ENCODE assay signal across 1 cellular context in genomic region chr10:97292097-97292861, GRCh38.
TF ChIP-seq lines count a peak whose summit lies in the region.

ARHGAP19 (minus strand) TSS chr10:97292637; CDS start chr10:97292627, 10 bp downstream.

TF ChIP-seq in H1, 55 proteins besides CTCF, POLR2A, EP300 and RAD21 (continued from another document):
- TF ChIP-seq ATF2 (IDR thresholded peaks at IDR 0.05; ENCODE audit: low read length) (no peak), SIX5 (IDR thresholded peaks at IDR 0.05; ENCODE audit: low read depth, low read length) (peak; percentile 82; the same call in 1 of the 2 replicates), TCF12 (IDR thresholded peaks at IDR 0.05; ENCODE audit: low read depth, low read length) (no peak), SIN3A (conservative IDR thresholded peaks at IDR 0.05 in 1 of 2, IDR thresholded peaks at IDR 0.05 in 1 of 2; ENCODE audit: low read depth in 1 of 2, low read length in 2 of 2) (peak; percentile 43 to 85; a peak in 2 of 4 replicates), ZNF274 (IDR thresholded peaks at IDR 0.05; ENCODE audit: borderline replicate concordance, extremely low read depth, low read length) (no peak), KDM5A (IDR thresholded peaks at IDR 0.05; ENCODE audit: low read length) (0 out of 2 replicates have a peak, but pooled peaks have one; percentile 16), ASH2L (IDR thresholded peaks at IDR 0.05; ENCODE audit: low read length) (peak; percentile 96), RXRA (IDR thresholded peaks at IDR 0.05; ENCODE audit: insufficient read depth, low read depth, low read length) (no peak), SP4 (IDR thresholded peaks at IDR 0.05; ENCODE audit: low read length) (0 out of 2 replicates have a peak, but pooled peaks have one; percentile 52), GABPA (IDR thresholded peaks at IDR 0.05; ENCODE audit: borderline replicate concordance, insufficient read depth, low read length) (0 out of 2 replicates have a peak, but pooled peaks have one; percentile 44), YY1 (IDR thresholded peaks at IDR 0.05; ENCODE audit: low read depth, low read length) (peak; percentile 90), CTBP2 (IDR thresholded peaks at IDR 0.05; ENCODE audit: borderline replicate concordance, insufficient read depth, insufficient read length, low read length) (peak; percentile 41), JUND (IDR thresholded peaks at IDR 0.05; ENCODE audit: low read length) (no peak), CHD2 (IDR thresholded peaks at IDR 0.05; ENCODE audit: low read length) (peak; percentile 92)
